In genomic region chr17:59830007-59830630, GRCh38 we compare ENCODE assay signal across 8 cellular contexts.
A peak's percentile ranks its signal among the peaks of the same experiment; 100 is the strongest.
DNase-seq lines count a peak whose midpoint lies in the region; ATAC-seq, FAIRE-seq and TF ChIP-seq lines count a peak whose summit lies in the region.

No MANE protein-coding gene starts in this region.

- H3K36me3 ChIP-seq in Loucy (ENCODE audit: insufficient read depth, low read length) (no peaks in the 10 kb centered on the region), mesenchymal stem cell (ENCODE audit: control insufficient read depth in 1 of 2, insufficient read depth in 2 of 2, low read depth in 1 of 2, low read length in 2 of 2) (peaks cover 0 to 6% of the 10 kb centered on the region in 2 experiments)

- H3K9ac ChIP-seq in Loucy (ENCODE audit: low read depth, low read length, poor library complexity, severe bottlenecking) (peak overlapping the region; percentile 77), mesenchymal stem cell (ENCODE audit: low read length) (peak overlapping the region; percentile 88)

- H3K79me1 ChIP-seq in mesenchymal stem cell (replicated peaks; ENCODE audit: low read length, poor library complexity, severe bottlenecking) = peaks cover 4% of the 10 kb centered on the region

- peak overlapping the region; percentile 93 to 96 for H3K18ac ChIP-seq in mesenchymal stem cell (ENCODE audit: low read depth in 1 of 2, low read length in 2 of 2)

- no peak overlapping the region for H2AFZ ChIP-seq in Loucy (ENCODE audit: low read length)
- no peak overlapping the region for H2AFZ ChIP-seq in mesenchymal stem cell (ENCODE audit: low read depth, low read length)

- peak overlapping the region in 1 of 2 experiments; percentile 91 for H3K4ac ChIP-seq in mesenchymal stem cell (ENCODE audit: low read depth in 1 of 2, low read length in 2 of 2)

- H2BK12ac ChIP-seq in mesenchymal stem cell (ENCODE audit: low read length in 2 of 2) = peak overlapping the region; percentile 91 to 99

- H4K8ac ChIP-seq in mesenchymal stem cell (ENCODE audit: low read length) = peak overlapping the region; percentile 93

- CTCF ChIA-PET in A549 (lab: Yijun Ruan, JAX) = interaction anchor here (0.6 to 6.9 kb wide), 7 partner anchors 8 to 776 kb away, joined by 3 to 57 read pairs (median 3); no protein-coding TSS in a partner anchor

- 13% methylated on average over 3 of the region's 3 CpGs for WGBS in A549 (ENCODE audit: missing lambda C conversion rate)
- WGBS in mesenchymal stem cell = 39% methylated on average over 2 of the region's 3 CpGs

- POLR2A ChIA-PET in A549 (lab: Yijun Ruan, JAX) = interaction anchor here (0.6 to 9.2 kb wide), 10 partner anchors 11 to 76 kb away, joined by 3 to 375 read pairs (median 16); no protein-coding TSS in a partner anchor

- DNase-seq in A549 (ENCODE audit: low read depth in 1 of 2, low spot score in 1 of 2) (peak in 1 of 2 experiments; percentile 93), amniotic epithelial cell (ENCODE audit: low read depth) (peak; percentile 51), mesenchymal stem cell (peak; percentile 54), caudate nucleus (lab: John Stamatoyannopoulos, UW) (no peak), iPS-NIHi11 (ENCODE audit: low spot score) (no peak)

- no peak for FAIRE-seq in A549 (lab: Jason Lieb, UNC)

- H2AK5ac ChIP-seq in mesenchymal stem cell (ENCODE audit: low read length, severe bottlenecking) = peak overlapping the region; percentile 71

- H3K27ac ChIP-seq in A549 (peak overlapping the region; percentile 96 to 97), mesenchymal stem cell (ENCODE audit: low read length, poor library complexity, severe bottlenecking) (peak overlapping the region; percentile 97), caudate nucleus (ENCODE audit: low read depth, low read length) (no peak overlapping the region)

- no peak for TF ChIP-seq POLR2A in A549 (IDR thresholded peaks at IDR 0.05; ENCODE audit: low read length)

- H3K9me3 ChIP-seq in A549 (no peaks in the 10 kb centered on the region), Loucy (ENCODE audit: insufficient read depth, low read depth, low read length) (no peaks in the 10 kb centered on the region), mesenchymal stem cell (ENCODE audit: control insufficient read depth, low read length) (no peaks in the 10 kb centered on the region)

- peaks cover 32% of the 10 kb centered on the region for H3F3A ChIP-seq in Loucy (ENCODE audit: low read depth)

- TF ChIP-seq EP300 in A549 (IDR thresholded peaks at IDR 0.05) = no peak

- peak overlapping the region; percentile 83 for H3K4me2 ChIP-seq in A549
- H3K4me2 ChIP-seq in Loucy (ENCODE audit: low read depth, low read length, poor library complexity, severe bottlenecking) = peak overlapping the region; percentile 98
- H3K4me2 ChIP-seq in mesenchymal stem cell (ENCODE audit: low read length, poor library complexity, severe bottlenecking) = peak overlapping the region; percentile 10

- peak overlapping the region; percentile 80 for H2BK15ac ChIP-seq in mesenchymal stem cell (ENCODE audit: low read depth, poor library complexity, severe bottlenecking)

- no peak for TF ChIP-seq CTCF in A549 (IDR thresholded peaks at IDR 0.05)
- TF ChIP-seq CTCF in Loucy (conservative IDR thresholded peaks at IDR 0.05; ENCODE audit: low read length) = no peak

- TF ChIP-seq RAD21 in A549 (conservative IDR thresholded peaks at IDR 0.05 in 1 of 2, IDR thresholded peaks at IDR 0.05 in 1 of 2) = no peak; a peak in 1 of 5 replicates

- peaks cover 84% of the 10 kb centered on the region for H3K4me1 ChIP-seq in A549
- peaks cover 77% of the 10 kb centered on the region for H3K4me1 ChIP-seq in Loucy (ENCODE audit: insufficient read depth, low read length, poor library complexity, severe bottlenecking)
- H3K4me1 ChIP-seq in mesenchymal stem cell (ENCODE audit: control insufficient read depth, insufficient read depth, low read depth, low read length) = peaks cover 19% of the 10 kb centered on the region

- H2BK5ac ChIP-seq in mesenchymal stem cell (ENCODE audit: low read depth, low read length, poor library complexity, severe bottlenecking) = peak overlapping the region; percentile 91

- peak; percentile 55 to 56; a peak in 5 of 6 replicates for ATAC-seq in A549
- no peak for ATAC-seq in HG02623 (IDR thresholded peaks at IDR 0.05; ENCODE audit: unreplicated experiment)
- no peak for ATAC-seq in HG03135 (IDR thresholded peaks at IDR 0.05; ENCODE audit: unreplicated experiment)

- peak overlapping the region; percentile 22; the same call in 1 of the 3 replicates for H3K4me3 ChIP-seq in A549
- H3K4me3 ChIP-seq in Loucy (ENCODE audit: low read length, poor library complexity, severe bottlenecking) = peak overlapping the region; percentile 74
- H3K4me3 ChIP-seq in mesenchymal stem cell (ENCODE audit: insufficient read depth in 1 of 2, low read depth in 1 of 2, low read length in 2 of 2) = peak overlapping the region in 1 of 2 experiments; percentile 67

- H4K91ac ChIP-seq in mesenchymal stem cell (ENCODE audit: low read length) = peak overlapping the region; percentile 96

- no peaks in the 10 kb centered on the region for H3K9me2 ChIP-seq in Loucy (replicated peaks; ENCODE audit: low read depth, low read length)

- H3K79me2 ChIP-seq in Loucy (ENCODE audit: insufficient read depth, low read length) = peaks cover 56% of the 10 kb centered on the region

- no peaks in the 10 kb centered on the region for H3K27me3 ChIP-seq in Loucy (ENCODE audit: insufficient read depth, low read length, poor library complexity, severe bottlenecking)
- H3K27me3 ChIP-seq in mesenchymal stem cell (ENCODE audit: control insufficient read depth in 1 of 2, insufficient read depth in 1 of 2, low read length in 2 of 2) = no peaks in the 10 kb centered on the region

- H2BK120ac ChIP-seq in mesenchymal stem cell (ENCODE audit: low read depth, low read length) = peak overlapping the region; percentile 64

- H3K14ac ChIP-seq in mesenchymal stem cell (ENCODE audit: low read length in 2 of 2) = peak overlapping the region in 1 of 2 experiments; percentile 55

- H4K20me1 ChIP-seq in Loucy (ENCODE audit: insufficient read depth, low read length, poor library complexity, severe bottlenecking) = no peaks in the 10 kb centered on the region

- no peak overlapping the region for H3K23ac ChIP-seq in mesenchymal stem cell (ENCODE audit: low read length in 2 of 2)

TF ChIP-seq in A549, 52 proteins besides CTCF, POLR2A, EP300 and RAD21 (continues in another document):
- no peak for TF ChIP-seq ELK1 (IDR thresholded peaks at IDR 0.05; ENCODE audit: low read depth, low read length)
- peak; percentile 35; the same call in 1 of the 2 replicates for TF ChIP-seq NPAS2 (CRISPR knock-in tag; IDR thresholded peaks at IDR 0.05; ENCODE audit: borderline replicate concordance)
- no peak for TF ChIP-seq SREBF2 (IDR thresholded peaks at IDR 0.05)
- no peak for TF ChIP-seq BHLHE40 (IDR thresholded peaks at IDR 0.05; ENCODE audit: low read depth, low read length)
- TF ChIP-seq HOXA7 (CRISPR knock-in tag; IDR thresholded peaks at IDR 0.05) = peak; percentile 57
- TF ChIP-seq TFCP2L1 (CRISPR knock-in tag; IDR thresholded peaks at IDR 0.05) = peak; percentile 83
- TF ChIP-seq BCL3 (IDR thresholded peaks at IDR 0.05) = no peak
- TF ChIP-seq KDM1A (IDR thresholded peaks at IDR 0.05; ENCODE audit: low read depth) = no peak
- TF ChIP-seq CHD2 (IDR thresholded peaks at IDR 0.05; ENCODE audit: low read length, partially characterized antibody) = no peak
- no peak for TF ChIP-seq RNF2 (IDR thresholded peaks at IDR 0.05; ENCODE audit: borderline replicate concordance, low read depth)
- TF ChIP-seq EHMT2 (IDR thresholded peaks at IDR 0.05; ENCODE audit: low read depth) = no peak
- no peak for TF ChIP-seq HES2 (IDR thresholded peaks at IDR 0.05)
- no peak for TF ChIP-seq CEBPB (IDR thresholded peaks at IDR 0.05)
- TF ChIP-seq HOXB5 (CRISPR knock-in tag; IDR thresholded peaks at IDR 0.05) = peak; percentile 94
- TF ChIP-seq CBX8 (IDR thresholded peaks at IDR 0.05) = no peak
- no peak; the same call in 1 of the 2 replicates for TF ChIP-seq TP53 (CRISPR knock-in tag; IDR thresholded peaks at IDR 0.05)
- peak; percentile 39 for TF ChIP-seq ZNF302 (CRISPR knock-in tag; IDR thresholded peaks at IDR 0.05)
- peak; percentile 98 for TF ChIP-seq ATOH8 (CRISPR knock-in tag; IDR thresholded peaks at IDR 0.05; ENCODE audit: low read depth)
- no peak for TF ChIP-seq MAZ (IDR thresholded peaks at IDR 0.05; ENCODE audit: borderline replicate concordance, low read depth, low read length)
- peak; percentile 37 for TF ChIP-seq FOSB (CRISPR knock-in tag; IDR thresholded peaks at IDR 0.05)

Comparison
In these comparisons a context has a peak if more than half of its experiments do, and no peak if none do; other contexts are left out.
1. ATAC-seq: peak in A549 (2 of 2); none in HG02623 (single experiment) and HG03135 (single experiment).
2. DNase-seq: peak in amniotic epithelial cell (single experiment) and mesenchymal stem cell (single experiment); none in caudate nucleus (0 of 61) and iPS-NIHi11 (single experiment).
3. H3K4me2 ChIP-seq: peak in every context shown above with its lines; median percentile 98 in Loucy; 83 in A549; 10 in mesenchymal stem cell.